ENCODE assay signal across 14 cellular contexts in the genomic region with DNA sequence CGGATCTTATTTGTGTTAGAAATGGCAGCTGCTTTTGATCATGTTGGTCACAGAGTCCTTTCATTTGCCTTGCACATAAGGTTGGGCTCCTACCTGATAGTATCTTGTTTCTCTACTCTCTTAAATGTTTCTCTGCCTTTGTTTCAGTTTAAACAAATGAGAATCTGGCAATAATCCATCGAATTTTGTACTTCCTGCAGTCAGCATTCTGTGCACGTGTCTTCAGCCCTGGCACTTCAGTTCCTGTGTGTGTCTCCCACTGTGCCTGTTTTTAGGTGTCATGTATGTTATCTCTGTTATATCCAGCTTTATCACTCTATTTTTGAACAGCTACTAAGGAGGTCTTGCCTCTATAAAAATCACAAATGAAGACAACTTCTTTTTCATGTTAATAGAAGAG.
"Had no signal": no experiment of that assay in that cellular context is flagged by ENCODE, and none has a peak within 500 bp of the region (broad histone marks: within the 10 kb centered on the region; RNA-seq: fewer than 3 reads in every experiment).

No MANE protein-coding gene starts in this region.

- H3K4me3 ChIP-seq: right atrium auricular region, skin epidermis, stomach, thoracic aorta had no signal

- H3K27ac ChIP-seq: brain microvascular endothelial cell, right atrium auricular region, skin epidermis, stomach, thoracic aorta had no signal

- H3K4me3 Mint-ChIP-seq: activated CD4-positive, alpha-beta memory T cell treated with anti-CD3 and anti-CD28 coated beads for 36 hours; activated naive CD8-positive, alpha-beta T cell had no signal

- H3K9me3 ChIP-seq: right atrium auricular region, stomach, thoracic aorta had no signal

- H3K36me3 Mint-ChIP-seq: activated CD4-positive, alpha-beta memory T cell treated with anti-CD3 and anti-CD28 coated beads for 36 hours; activated naive CD8-positive, alpha-beta T cell had no signal

- H3K36me3 ChIP-seq: brain microvascular endothelial cell, right atrium auricular region, stomach, thoracic aorta had no signal

- H3K9me3 Mint-ChIP-seq: activated CD4-positive, alpha-beta memory T cell treated with anti-CD3 and anti-CD28 coated beads for 36 hours had no signal

- H3K4me1 ChIP-seq: right atrium auricular region, stomach had no signal

- H3K27ac Mint-ChIP-seq: activated CD4-positive, alpha-beta memory T cell treated with anti-CD3 and anti-CD28 coated beads for 36 hours; activated naive CD8-positive, alpha-beta T cell had no signal

- DNase-seq: activated CD4-positive, alpha-beta memory T cell treated with anti-CD3 and anti-CD28 coated beads for 36 hours; activated CD4-positive, alpha-beta T cell treated with anti-CD3 and anti-CD28 coated beads for 1 hour; activated gamma-delta T cell; activated T-cell treated with anti-CD3 and anti-CD28 coated beads, Interleukin-2, amount 50 U/mL, for 48 hours; brain microvascular endothelial cell; cerebellar nuclear complex; hypothalamus; kidney glomerular epithelial cell; midbrain; stomach had no signal
